ENCODE assay signal across 18 cellular contexts in the genomic region with DNA sequence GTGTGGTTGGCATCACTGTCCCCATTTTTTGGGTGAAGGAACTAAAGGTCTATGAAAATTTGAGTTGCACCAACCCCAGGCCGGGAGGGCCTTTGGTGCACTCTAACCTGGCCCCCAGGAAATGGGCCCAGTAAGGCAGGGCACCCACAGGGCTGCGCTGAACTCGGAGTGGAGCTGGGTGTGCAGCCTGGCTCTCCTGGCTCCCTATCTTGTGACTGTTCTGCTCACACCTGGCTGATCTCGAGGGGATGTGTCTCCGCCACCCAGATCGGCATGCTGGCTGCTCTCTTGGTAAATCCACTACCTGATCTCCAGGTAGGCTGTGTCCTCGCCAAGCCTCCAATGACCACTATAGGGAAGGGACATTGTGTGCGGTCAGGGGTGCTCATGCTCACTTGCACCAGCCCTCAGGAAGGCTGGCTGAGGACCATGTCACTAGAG.
DNase-seq lines count a peak whose midpoint lies in the region; ATAC-seq, FAIRE-seq and TF ChIP-seq lines count a peak whose summit lies in the region.
"Had no signal": no experiment of that assay in that cellular context is flagged by ENCODE, and none has a peak within 500 bp of the region (broad histone marks: within the 10 kb centered on the region; RNA-seq: fewer than 3 reads in every experiment).

No MANE protein-coding gene starts in this region.

- H3K9me3 Mint-ChIP-seq in neural progenitor cell (no peaks in the 10 kb centered on the region), type B pancreatic cell (no peaks in the 10 kb centered on the region)
- H3K9me3 Mint-ChIP-seq: CD4-positive, alpha-beta T cell had no signal

- no peaks in the 10 kb centered on the region for H3K9me3 ChIP-seq in neural progenitor cell (ENCODE audit: low read depth)
- H3K9me3 ChIP-seq in kidney (ENCODE audit: control insufficient read depth in 1 of 2, low read length in 2 of 2) = no peaks in the 10 kb centered on the region
- H3K9me3 ChIP-seq: BLaER1 treated with 17β-estradiol and CSF1 and Interleukin-3, amounts not matched to agents 10 nM and 100 nM had no signal

- no peak overlapping the region for H2AFZ ChIP-seq in neural progenitor cell (replicated peaks)
- H2AFZ ChIP-seq: GM23248 had no signal

- no peak for ATAC-seq in HG02973 (IDR thresholded peaks at IDR 0.05; ENCODE audit: unreplicated experiment)
- ATAC-seq: HepG2 had no signal

- H3K4me1 ChIP-seq in neural progenitor cell (peaks cover 36% of the 10 kb centered on the region), kidney (ENCODE audit: control insufficient read depth in 1 of 2, insufficient read depth in 1 of 2, low read depth in 1 of 2, low read length in 2 of 2) (no peaks in the 10 kb centered on the region)

- no peak overlapping the region for H3K9ac ChIP-seq in neural progenitor cell
- no peak overlapping the region for H3K9ac ChIP-seq in kidney (ENCODE audit: low read length in 2 of 2)
- H3K9ac ChIP-seq: BLaER1 treated with 17β-estradiol and CSF1 and Interleukin-3, amounts not matched to agents 10 nM and 100 nM; GM23248 had no signal

- H3K4me3 Mint-ChIP-seq in neural progenitor cell = no peak overlapping the region
- no peak overlapping the region for H3K4me3 Mint-ChIP-seq in type B pancreatic cell
- H3K4me3 Mint-ChIP-seq: B cell; CD4-positive, alpha-beta T cell; IgD-negative memory B cell had no signal

- H3K4me2 ChIP-seq in neural progenitor cell = no peak overlapping the region
- H3K4me2 ChIP-seq: BLaER1 treated with 17β-estradiol and CSF1 and Interleukin-3, amounts not matched to agents 10 nM and 100 nM had no signal

- peak; percentile 9 for DNase-seq in H7
- peak; percentile 23 for DNase-seq in ecto neural progenitor cell (ENCODE audit: low spot score)
- no peak for DNase-seq in neural progenitor cell (ENCODE audit: low spot score)
- peak; percentile 54 for DNase-seq in type B pancreatic cell (ENCODE audit: extremely low spot score, unreplicated experiment)
- no peak for DNase-seq in kidney
- DNase-seq in CD1c-positive myeloid dendritic cell (ENCODE audit: extremely low spot score) = no peak
- DNase-seq: CD4-positive, alpha-beta T cell; DMS79 treated with DMSO at 0.1 percent for 48 hours; GF-D8; GM23248; KBM-7 had no signal

- intact Hi-C loops in kidney (cut with DNase I) = no loop called here

- H4K20me1 ChIP-seq in neural progenitor cell (ENCODE audit: low read depth) = no peaks in the 10 kb centered on the region
- H4K20me1 ChIP-seq: BLaER1 treated with 17β-estradiol and CSF1 and Interleukin-3, amounts not matched to agents 10 nM and 100 nM had no signal

- TF ChIP-seq CTCF in neural progenitor cell (IDR thresholded peaks at IDR 0.05) (no peak), type B pancreatic cell (conservative IDR thresholded peaks at IDR 0.05) (no peak), kidney (IDR thresholded peaks at IDR 0.05; ENCODE audit: borderline replicate concordance, extremely low read depth, insufficient read depth) (no peak)

- FAIRE-seq in kidney (lab: Jason Lieb, UNC) = no peak
- FAIRE-seq: GM19239, H54, HepG2 had no signal

- H3K36me3 ChIP-seq in H7 (replicated peaks; ENCODE audit: control insufficient read depth, insufficient read depth, low read length) (no peaks in the 10 kb centered on the region), neural progenitor cell (no peaks in the 10 kb centered on the region), kidney (ENCODE audit: control insufficient read depth in 1 of 2, insufficient read depth in 2 of 2, low read length in 2 of 2) (no peaks in the 10 kb centered on the region)
- H3K36me3 ChIP-seq: BLaER1 treated with 17β-estradiol and CSF1 and Interleukin-3, amounts not matched to agents 10 nM and 100 nM had no signal

- H3K4me1 Mint-ChIP-seq in neural progenitor cell = peaks cover 48% of the 10 kb centered on the region
- peaks cover 4% of the 10 kb centered on the region for H3K4me1 Mint-ChIP-seq in type B pancreatic cell (ENCODE audit: unreplicated experiment)
- H3K4me1 Mint-ChIP-seq: B cell, IgD-negative memory B cell had no signal

- peaks cover 24% of the 10 kb centered on the region for H3F3A ChIP-seq in neural progenitor cell (ENCODE audit: low read depth)

- H3K79me2 ChIP-seq in neural progenitor cell (ENCODE audit: low read depth) = no peaks in the 10 kb centered on the region

- H3K27me3 ChIP-seq in H7 (ENCODE audit: control insufficient read depth, insufficient read depth, low read length) (no peaks in the 10 kb centered on the region), neural progenitor cell (no peaks in the 10 kb centered on the region)
- H3K27me3 ChIP-seq: BLaER1 treated with 17β-estradiol and CSF1 and Interleukin-3, amounts not matched to agents 10 nM and 100 nM had no signal

- H3K4me3 ChIP-seq in H7 (ENCODE audit: insufficient read depth, low read depth, low read length) (no peak overlapping the region), neural progenitor cell (no peak overlapping the region), kidney (ENCODE audit: low read length in 2 of 2) (no peak overlapping the region)
- H3K4me3 ChIP-seq: BLaER1 treated with 17β-estradiol and CSF1 and Interleukin-3, amounts not matched to agents 10 nM and 100 nM; GM23248 had no signal

- H3K27ac ChIP-seq in neural progenitor cell (no peak overlapping the region), kidney (ENCODE audit: low read depth in 2 of 2, low read length in 2 of 2) (no peak overlapping the region)
- H3K27ac ChIP-seq: BLaER1 treated with 17β-estradiol and CSF1 and Interleukin-3, amounts not matched to agents 10 nM and 100 nM; GM23248 had no signal

- H3K27me3 Mint-ChIP-seq in neural progenitor cell (ENCODE audit: insufficient read depth, low read depth) (peaks cover 16% of the 10 kb centered on the region), type B pancreatic cell (peaks cover 60% of the 10 kb centered on the region)

- H3K27ac Mint-ChIP-seq in neural progenitor cell (peak overlapping the region; percentile 62), type B pancreatic cell (no peak overlapping the region)
- H3K27ac Mint-ChIP-seq: B cell; CD4-positive, alpha-beta T cell had no signal

- H3K36me3 Mint-ChIP-seq in neural progenitor cell = no peaks in the 10 kb centered on the region
- no peaks in the 10 kb centered on the region for H3K36me3 Mint-ChIP-seq in type B pancreatic cell
- H3K36me3 Mint-ChIP-seq: IgD-negative memory B cell had no signal

Comparison
In these comparisons a context has a peak if more than half of its experiments do, and no peak if none do; other contexts are left out.
1. DNase-seq: peak in H7 (single experiment), ecto neural progenitor cell (single experiment) and type B pancreatic cell (single experiment); none in neural progenitor cell (single experiment), kidney (single experiment) and CD1c-positive myeloid dendritic cell (single experiment).